Comparison of ENCODE assay signal across 1 cellular context in the genomic region with DNA sequence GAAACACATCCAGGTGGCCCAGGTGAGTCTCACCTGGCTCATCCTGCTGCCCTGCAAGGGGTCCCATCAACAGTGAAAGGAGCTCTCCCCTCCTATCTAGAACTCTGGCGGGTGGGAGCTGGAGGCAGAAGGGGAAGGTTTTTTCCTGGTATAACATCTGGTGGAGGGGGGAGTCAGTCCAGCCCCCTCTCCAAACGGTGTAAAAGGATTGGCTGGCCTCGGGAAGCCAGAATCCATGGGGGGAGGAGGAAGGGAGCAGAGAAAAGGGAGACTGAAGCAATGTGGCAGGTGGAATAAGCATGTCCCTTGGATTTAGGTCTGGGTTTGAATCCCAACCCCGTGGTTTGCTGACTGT.
TF ChIP-seq lines count a peak whose summit lies in the region.

No MANE protein-coding gene starts in this region.

TF ChIP-seq in neural cell, 6 proteins besides CTCF, POLR2A, EP300 and RAD21 (continued from another document):
- TF ChIP-seq, protein P1, sequence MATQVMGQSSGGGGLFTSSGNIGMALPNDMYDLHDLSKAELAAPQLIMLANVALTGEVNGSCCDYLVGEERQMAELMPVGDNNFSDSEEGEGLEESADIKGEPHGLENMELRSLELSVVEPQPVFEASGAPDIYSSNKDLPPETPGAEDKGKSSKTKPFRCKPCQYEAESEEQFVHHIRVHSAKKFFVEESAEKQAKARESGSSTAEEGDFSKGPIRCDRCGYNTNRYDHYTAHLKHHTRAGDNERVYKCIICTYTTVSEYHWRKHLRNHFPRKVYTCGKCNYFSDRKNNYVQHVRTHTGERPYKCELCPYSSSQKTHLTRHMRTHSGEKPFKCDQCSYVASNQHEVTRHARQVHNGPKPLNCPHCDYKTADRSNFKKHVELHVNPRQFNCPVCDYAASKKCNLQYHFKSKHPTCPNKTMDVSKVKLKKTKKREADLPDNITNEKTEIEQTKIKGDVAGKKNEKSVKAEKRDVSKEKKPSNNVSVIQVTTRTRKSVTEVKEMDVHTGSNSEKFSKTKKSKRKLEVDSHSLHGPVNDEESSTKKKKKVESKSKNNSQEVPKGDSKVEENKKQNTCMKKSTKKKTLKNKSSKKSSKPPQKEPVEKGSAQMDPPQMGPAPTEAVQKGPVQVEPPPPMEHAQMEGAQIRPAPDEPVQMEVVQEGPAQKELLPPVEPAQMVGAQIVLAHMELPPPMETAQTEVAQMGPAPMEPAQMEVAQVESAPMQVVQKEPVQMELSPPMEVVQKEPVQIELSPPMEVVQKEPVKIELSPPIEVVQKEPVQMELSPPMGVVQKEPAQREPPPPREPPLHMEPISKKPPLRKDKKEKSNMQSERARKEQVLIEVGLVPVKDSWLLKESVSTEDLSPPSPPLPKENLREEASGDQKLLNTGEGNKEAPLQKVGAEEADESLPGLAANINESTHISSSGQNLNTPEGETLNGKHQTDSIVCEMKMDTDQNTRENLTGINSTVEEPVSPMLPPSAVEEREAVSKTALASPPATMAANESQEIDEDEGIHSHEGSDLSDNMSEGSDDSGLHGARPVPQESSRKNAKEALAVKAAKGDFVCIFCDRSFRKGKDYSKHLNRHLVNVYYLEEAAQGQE (IDR thresholded peaks at IDR 0.05; ENCODE audit: borderline replicate concordance) = no peak
- no peak for TF ChIP-seq SMC3 (conservative IDR thresholded peaks at IDR 0.05; ENCODE audit: poor library complexity)
